Comparison of ENCODE assay signal across 26 cellular contexts in the genomic region with DNA sequence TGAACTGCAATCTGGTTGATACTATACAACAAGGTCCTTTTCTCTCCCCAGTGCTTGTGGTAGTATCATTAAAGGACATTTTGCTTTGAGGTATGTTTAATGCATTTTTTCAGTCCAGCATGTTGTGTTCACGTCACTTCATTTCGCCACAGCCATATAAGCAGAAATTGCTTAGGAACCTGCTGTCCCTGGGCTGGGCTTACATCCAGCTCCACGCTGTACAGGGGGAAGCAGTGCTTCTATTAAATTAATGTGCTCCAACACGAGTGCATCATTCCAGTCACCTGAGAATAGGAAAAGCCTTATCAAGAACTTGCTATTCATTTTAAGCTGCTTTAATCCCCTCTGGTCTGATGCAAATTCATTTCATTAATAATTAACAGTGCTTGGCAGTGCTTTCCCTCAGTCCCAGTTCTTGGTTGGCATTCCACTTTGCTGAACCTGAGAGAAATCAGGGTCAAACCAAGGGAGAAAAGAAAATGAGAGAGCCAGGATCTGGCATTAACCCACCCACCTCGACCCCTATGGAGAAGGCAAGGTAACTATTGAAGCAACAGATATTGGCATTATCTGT. TPM values are rescaled to one million over a fixed set of nuclear protein-coding genes. Genes with fewer than 3 reads are reported as not detected.
"Had no signal": no experiment of that assay in that cellular context is flagged by ENCODE, and none has a peak within 500 bp of the region (broad histone marks: within the 10 kb centered on the region; RNA-seq: fewer than 3 reads in every experiment).

No MANE protein-coding gene starts in this region.

- H3K4me1 ChIP-seq: adrenal gland, ascending aorta, breast epithelium, sigmoid colon, stomach, suprapubic skin, tibial nerve had no signal

- H3K27ac ChIP-seq: adrenal gland, ascending aorta, breast epithelium, coronary artery, ovary, sigmoid colon, stomach, suprapubic skin, tibial nerve had no signal

- H3K4me2 ChIP-seq: smooth muscle cell had no signal

- DNase-seq: activated B cell treated with CpG ODN at 0.5 μM for 24 hours; activated CD4-positive, alpha-beta T cell treated with anti-CD3 and anti-CD28 coated beads for 36 hours; activated CD4-positive, alpha-beta T cell treated with anti-CD3 and anti-CD28 coated beads, Interleukin-2, amount 50 U/mL, for 4 hours; activated CD8-positive, alpha-beta memory T cell treated with anti-CD3 and anti-CD28 coated beads for 24 hours; activated CD8-positive, alpha-beta memory T cell treated with anti-CD3 and anti-CD28 coated beads, Interleukin-2, amount 50 U/mL, for 4 hours; activated T-cell treated with anti-CD3 and anti-CD28 coated beads, Interleukin-2, amount 50 U/mL, for 24 hours; adrenal gland; endodermal cell; midbrain; ovary; sigmoid colon; stimulated activated CD4-positive, alpha-beta T cell treated with anti-CD3 and anti-CD28 coated beads, Interleukin-15, amount 100 ng/mL, for 24 hours; stomach; T-helper 9 cell had no signal

- H3K9me3 ChIP-seq: adrenal gland, ascending aorta, breast epithelium, ovary, sigmoid colon, stomach, suprapubic skin, tibial nerve had no signal

- H3K27me3 ChIP-seq: adrenal gland, ascending aorta, ovary, sigmoid colon, stomach, suprapubic skin, tibial nerve had no signal

- ATAC-seq: activated CD4-positive, alpha-beta T cell treated with anti-CD3 and anti-CD28 coated beads for 36 hours; activated naive CD4-positive, alpha-beta T cell treated with anti-CD3 and anti-CD28 coated beads, Interleukin-2, amount 50 U/mL, for 72 hours; activated T-helper 17 cell treated with anti-CD3 and anti-CD28 coated beads, Interleukin-2, amount 50 U/mL, for 72 hours; natural killer cell treated with Interleukin-12 subunit alpha and Interleukin-12 subunit beta and Interleukin-15 and Interleukin-18, amount 100 ng/mL, for 72 hours; stimulated activated memory B cell treated with anti-CD40 and anti-IgM and Interleukin-4, amounts not matched to agents 10 μg/mL and 1 μg/mL and 100 μg/mL, for 72 hours had no signal

- H3K4me3 ChIP-seq: adrenal gland, ascending aorta, breast epithelium, coronary artery, ovary, sigmoid colon, smooth muscle cell, stomach, suprapubic skin, tibial nerve had no signal

- H3K36me3 ChIP-seq: adrenal gland, ascending aorta, breast epithelium, ovary, sigmoid colon, stomach, suprapubic skin, tibial nerve had no signal

RNA-seq across cellular contexts. Expression of a gene that starts 47.4 kb away (rescaled TPM):
- total RNA-seq: activated CD4-positive, alpha-beta T cell treated with anti-CD3 and anti-CD28 coated beads for 36 hours; activated naive CD4-positive, alpha-beta T cell treated with anti-CD3 and anti-CD28 coated beads, Interleukin-2, amount 50 U/mL, for 72 hours; fibroblast of villous mesenchyme; natural killer cell treated with Interleukin-12 subunit alpha and Interleukin-12 subunit beta and Interleukin-15 and Interleukin-18, amount 100 ng/mL, for 72 hours; T-helper 1 cell treated with Interleukin-12 subunit alpha and Interleukin-12 subunit beta and Interleukin-4 antibody, amounts not matched to agents 30 ng/mL and 1 ng/mL, for 36 hours had no signal
